ENCODE assay signal across 20 cellular contexts in genomic region chr9:91882628-91883027, GRCh38.
DNase-seq lines count a peak whose midpoint lies in the region; ATAC-seq, FAIRE-seq and TF ChIP-seq lines count a peak whose summit lies in the region.
"Had no signal": no experiment of that assay in that cellular context is flagged by ENCODE, and none has a peak within 500 bp of the region (broad histone marks: within the 10 kb centered on the region; RNA-seq: fewer than 3 reads in every experiment).

No MANE protein-coding gene starts in this region.

- H3K9me1 ChIP-seq in K562 (ENCODE audit: control insufficient read depth, insufficient read depth, low read length): no peaks in the 10 kb centered on the region

- peaks cover 33% of the 10 kb centered on the region; the same call in 2 of the 3 replicates for H3K36me3 ChIP-seq in K562 (ENCODE audit: control insufficient read depth, insufficient read depth, low read length)
- H3K36me3 ChIP-seq: ascending aorta, esophagus muscularis mucosa, Peyer's patch, upper lobe of left lung had no signal

- POLR2A ChIA-PET in K562 (lab: Yijun Ruan, JAX): no interaction called here

- H3K27ac ChIP-seq in K562 (ENCODE audit: extremely low read depth, low read depth, low read length): peak overlapping the region; percentile 12; the same call in 1 of the 3 replicates
- H3K27ac ChIP-seq: ascending aorta, esophagus muscularis mucosa, Peyer's patch, psoas muscle, upper lobe of left lung had no signal

- TF ChIP-seq CTCF in D721Med (IDR thresholded peaks at IDR 0.05; ENCODE audit: insufficient read depth, missing control alignments) (peak; percentile 37), GM12864 (IDR thresholded peaks at IDR 0.05; ENCODE audit: low read depth, low read length, missing control alignments) (peak; percentile 25), K562 (IDR thresholded peaks at IDR 0.05 in 2 of 3, conservative IDR thresholded peaks at IDR 0.05 in 1 of 3; ENCODE audit: insufficient read depth in 2 of 3, low read depth in 1 of 3, low read length in 3 of 3) (0 out of 6 replicates have a peak, but pooled peaks of 1 of the 3 experiments have one; percentile 7)

- no peak overlapping the region for H3K9ac ChIP-seq in K562 (ENCODE audit: insufficient read depth in 1 of 2, low read depth in 2 of 2, low read length in 2 of 2)

- TF ChIP-seq RAD21 in K562 (CRISPR knock-in tag; conservative IDR thresholded peaks at IDR 0.05 in 1 of 2, IDR thresholded peaks at IDR 0.05 in 1 of 2): peak in 1 of 2 experiments; percentile 5; a peak in 1 of 4 replicates

- no peak for DNase-seq in D721Med (ENCODE audit: insufficient read length, low spot score)
- no peak for DNase-seq in GM12864 (ENCODE audit: low read depth)
- DNase-seq in NCI-H2171 treated with DMSO at 0.1 percent for 48 hours (lab: John Stamatoyannopoulos, UW): peak; percentile 86
- DNase-seq in K562 (ENCODE audit: extremely low read depth in 1 of 4, low spot score in 3 of 4): no peak
- DNase-seq in amygdala (lab: John Stamatoyannopoulos, UW): no peak
- DNase-seq in cerebellar cortex (ENCODE audit: low spot score): no peak
- DNase-seq: activated gamma-delta T cell, DMS153, head of caudate nucleus, IMR-90, NCI-H1105, NCI-H345, nephron progenitor cell, Peyer's patch, psoas muscle, upper lobe of left lung had no signal

- CTCF ChIA-PET in K562 (lab: Yijun Ruan, JAX; ENCODE audit: low intra/inter-chr PET ratio): interaction anchor here (0.7 kb wide), 1 partner anchor 39 kb away, joined by 3 read pairs; no protein-coding TSS in a partner anchor

- no TSS peak for BruUV-seq in K562 (replicated peaks; lab: Mats Ljungman, UMichigan)

- in situ Hi-C loops in K562 (cut with MboI): no loop called here

- H3K9me3 ChIP-seq in K562 (replicated peaks; ENCODE audit: control insufficient read depth, insufficient read depth, low read depth, low read length): no peaks in the 10 kb centered on the region
- H3K9me3 ChIP-seq: ascending aorta, esophagus muscularis mucosa, Peyer's patch, psoas muscle, upper lobe of left lung had no signal

- no peak for ATAC-seq in K562
- no peak for ATAC-seq in HG03135 (IDR thresholded peaks at IDR 0.05; ENCODE audit: unreplicated experiment)
- ATAC-seq: psoas muscle had no signal

- H3K4me3 ChIP-seq in GM12864 (ENCODE audit: low read depth, low read length) (no peak overlapping the region), K562 (no peak overlapping the region)
- H3K4me3 ChIP-seq: ascending aorta, esophagus muscularis mucosa, Peyer's patch, psoas muscle, upper lobe of left lung had no signal

- no peak overlapping the region for H2AFZ ChIP-seq in K562 (ENCODE audit: low read depth, low read length)

- no peaks in the 10 kb centered on the region for H4K20me1 ChIP-seq in K562 (replicated peaks; ENCODE audit: control insufficient read depth, insufficient read depth, low read length)

- no peak overlapping the region for H3K4me2 ChIP-seq in K562 (ENCODE audit: insufficient read depth, low read length)

- FAIRE-seq in D721Med (lab: Jason Lieb, UNC) (no peak), K562 (lab: Jason Lieb, UNC) (peak; percentile 6)
- FAIRE-seq: islet of Langerhans had no signal

- peaks cover 50% of the 10 kb centered on the region for H3K79me2 ChIP-seq in K562 (ENCODE audit: control insufficient read depth, insufficient read depth, low read length)

- peaks cover 27 to 55% of the 10 kb centered on the region in 2 experiments for H3K4me1 ChIP-seq in K562 (replicated peaks in 1 of 2; ENCODE audit: control insufficient read depth in 2 of 2, insufficient read depth in 2 of 2, low read length in 2 of 2)
- H3K4me1 ChIP-seq: ascending aorta, Peyer's patch, psoas muscle had no signal

- no peak for TF ChIP-seq EP300 in K562 (IDR thresholded peaks at IDR 0.05; ENCODE audit: low read length)

- WGBS in K562 (ENCODE audit: insufficient coverage, low coverage, missing lambda C conversion rate): 68% methylated on average over 3 of the region's 4 CpGs

- no peaks in the 10 kb centered on the region for H3K27me3 ChIP-seq in K562 (ENCODE audit: control insufficient read depth in 2 of 2, insufficient read depth in 2 of 2, low read length in 2 of 2)
- H3K27me3 ChIP-seq: ascending aorta, esophagus muscularis mucosa, Peyer's patch, upper lobe of left lung had no signal

- intact Hi-C loops in K562 (cut with micrococcal nuclease): no loop called here

- TF ChIP-seq POLR2A in K562 (conservative IDR thresholded peaks at IDR 0.05): no peak

TF ChIP-seq in K562, 482 proteins besides CTCF, POLR2A, EP300 and RAD21 (continues in another document):
- TF ChIP-seq ELF4 (CRISPR knock-in tag; IDR thresholded peaks at IDR 0.05) (no peak), ZNF449 (CRISPR knock-in tag; IDR thresholded peaks at IDR 0.05) (no peak), PML (IDR thresholded peaks at IDR 0.05; ENCODE audit: low read length) (no peak), ZNF274 (IDR thresholded peaks at IDR 0.05; ENCODE audit: borderline replicate concordance, low read depth, low read length) (no peak), CCNT2 (IDR thresholded peaks at IDR 0.05; ENCODE audit: borderline replicate concordance, extremely low read depth, insufficient read length, low read depth, low read length) (no peak), KDM5B (IDR thresholded peaks at IDR 0.05; ENCODE audit: insufficient replicate concordance, low read depth, low read length) (no peak), NRF1 (conservative IDR thresholded peaks at IDR 0.05 in 1 of 2, IDR thresholded peaks at IDR 0.05 in 1 of 2) (no peak), IRF9 (tag; IDR thresholded peaks at IDR 0.05) (no peak), USF1 (CRISPR knock-in tag; IDR thresholded peaks at IDR 0.05) (no peak), PATZ1 (CRISPR knock-in tag; IDR thresholded peaks at IDR 0.05; ENCODE audit: borderline replicate concordance) (no peak), SETDB1 (IDR thresholded peaks at IDR 0.05; ENCODE audit: low read length) (no peak), CHAMP1 (IDR thresholded peaks at IDR 0.05) (no peak), ATF1 (CRISPR knock-in tag; IDR thresholded peaks at IDR 0.05) (no peak), ATF1 (tag; IDR thresholded peaks at IDR 0.05) (no peak), PRMT5 (CRISPR knock-in tag; IDR thresholded peaks at IDR 0.05) (no peak)
